In the genomic region with DNA sequence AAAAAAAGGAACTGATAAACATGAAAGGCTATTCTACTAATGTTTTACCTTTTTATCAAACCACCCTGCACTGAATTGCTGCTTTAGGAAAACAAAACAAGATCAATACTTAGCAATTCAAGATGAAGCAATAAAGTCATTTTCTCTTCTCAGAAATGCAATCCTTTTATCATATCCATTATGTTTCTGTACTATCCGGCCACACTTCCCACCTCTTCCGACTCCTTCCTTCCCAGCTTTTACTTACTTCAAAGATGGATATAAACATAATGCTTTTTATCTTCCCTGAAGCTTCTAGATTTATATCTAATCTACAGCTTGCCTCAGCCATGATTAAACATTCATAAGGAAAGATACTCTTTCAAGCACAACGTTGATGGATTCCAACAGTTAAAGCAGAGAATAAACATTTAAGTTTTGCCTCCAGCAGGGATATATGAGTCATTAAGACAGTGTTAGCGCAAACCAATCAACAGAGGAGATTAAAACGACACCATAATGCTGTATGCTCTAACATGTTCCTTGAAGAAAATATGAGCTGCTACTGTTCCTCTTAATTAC, we compare ENCODE assay signal across 11 cellular contexts.
A peak's percentile ranks its signal among the peaks of the same experiment; 100 is the strongest.
DNase-seq lines count a peak whose midpoint lies in the region; ATAC-seq, FAIRE-seq and TF ChIP-seq lines count a peak whose summit lies in the region.
"Had no signal": no experiment of that assay in that cellular context is flagged by ENCODE, and none has a peak within 500 bp of the region (broad histone marks: within the 10 kb centered on the region; RNA-seq: fewer than 3 reads in every experiment).

No MANE protein-coding gene starts in this region.

- no peaks in the 10 kb centered on the region for H3K27me3 ChIP-seq in SJCRH30

- H3K4me1 Mint-ChIP-seq in neural crest cell: peaks cover 10% of the 10 kb centered on the region

- FAIRE-seq in D721Med (lab: Jason Lieb, UNC): peak; percentile 87

- peak overlapping the region; percentile 4 for H3K27ac Mint-ChIP-seq in neural crest cell (ENCODE audit: unreplicated experiment)

- DNase-seq in D721Med (ENCODE audit: insufficient read length, low spot score) (no peak), SJCRH30 (peak in 1 of 2 experiments; percentile 34), neural crest cell (ENCODE audit: low read depth, low spot score) (no peak), cerebellar nuclear complex (lab: John Stamatoyannopoulos, UW) (no peak)
- DNase-seq: activated T-cell treated with anti-CD3 and anti-CD28 coated beads, Interleukin-2, amount 50 U/mL, for 48 hours; MV-4-11; NK-92 treated with Interleukin-12 subunit alpha and Interleukin-12 subunit beta, amount 100 ng/mL, for 24 hours had no signal

- no peaks in the 10 kb centered on the region for H3K36me3 ChIP-seq in SJCRH30

- peaks cover 16% of the 10 kb centered on the region for H3K4me1 ChIP-seq in SJCRH30

- 0 out of 2 replicates have a peak, but pooled peaks cover 2% of the 10 kb centered on the region for H3K9me3 ChIP-seq in SJCRH30 (replicated peaks)

- peak overlapping the region; percentile 49 for H3K27ac ChIP-seq in SJCRH30

- ATAC-seq in esophagus mucosa (peak; percentile 97), GM21786 (IDR thresholded peaks at IDR 0.05; ENCODE audit: unreplicated experiment) (no peak), HG03571 (IDR thresholded peaks at IDR 0.05; ENCODE audit: unreplicated experiment) (no peak), GM21423 (IDR thresholded peaks at IDR 0.05; ENCODE audit: unreplicated experiment) (no peak)

- no peaks in the 10 kb centered on the region for H3K27me3 Mint-ChIP-seq in neural crest cell (ENCODE audit: low read depth)

- TF ChIP-seq CTCF in D721Med (IDR thresholded peaks at IDR 0.05; ENCODE audit: insufficient read depth, missing control alignments) (no peak), neural crest cell (conservative IDR thresholded peaks at IDR 0.05) (no peak)

- peaks cover 2% of the 10 kb centered on the region for H3K9me3 Mint-ChIP-seq in neural crest cell

- no peak overlapping the region for H3K4me3 Mint-ChIP-seq in neural crest cell

- H3K4me3 ChIP-seq in SJCRH30: peak overlapping the region; percentile 44

- peaks cover 23% of the 10 kb centered on the region for H3K36me3 Mint-ChIP-seq in neural crest cell (ENCODE audit: low read depth)
